29 cellular contexts compared by ENCODE assay signal in the genomic region with DNA sequence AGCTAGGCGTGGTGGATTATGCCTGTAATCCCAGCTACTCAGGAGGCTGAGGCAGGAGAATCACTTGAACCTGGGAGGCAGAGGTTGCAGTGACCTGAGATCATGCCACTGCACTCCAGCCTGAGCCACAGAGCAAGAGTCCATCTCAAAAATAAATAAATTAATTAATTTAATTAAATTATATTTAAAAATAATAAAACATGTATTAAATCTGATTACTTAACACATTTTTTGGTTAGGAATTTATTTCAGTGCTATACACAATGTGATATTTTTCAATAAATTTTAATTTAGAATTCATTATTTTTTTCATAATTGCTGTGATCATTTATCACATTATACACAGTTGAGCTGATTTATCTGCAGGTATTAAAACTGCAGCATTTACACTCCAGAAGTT.
"Had no signal": no experiment of that assay in that cellular context is flagged by ENCODE, and none has a peak within 500 bp of the region (broad histone marks: within the 10 kb centered on the region; RNA-seq: fewer than 3 reads in every experiment).

No MANE protein-coding gene starts in this region.

- H3K36me3 ChIP-seq: colonic mucosa, esophagus squamous epithelium, gastrocnemius medialis, heart right ventricle, left lung, lower lobe of right lung had no signal

- FAIRE-seq: endometrium, keratinocyte had no signal

- H3K4me1 Mint-ChIP-seq: endodermal cell, immature natural killer cell, mesothelial cell of epicardium, naive B cell had no signal

- H3K4me3 ChIP-seq: colonic mucosa, esophagus squamous epithelium, gastrocnemius medialis, heart right ventricle, hepatocyte, left lung, lower lobe of right lung, mucosa of descending colon had no signal

- H3K4me2 ChIP-seq: hepatocyte had no signal

- H3K4me3 Mint-ChIP-seq: dendritic cell treated with granulocyte-macrophage colony-stimulating factor and Interleukin-4, amounts not matched to agents 40 ng/mL and 50 ng/mL, for 4 days; effector memory CD8-positive, alpha-beta T cell; endodermal cell; immature natural killer cell; mesothelial cell of epicardium; naive B cell had no signal

- H3K9me3 Mint-ChIP-seq: endodermal cell had no signal

- H3K27ac ChIP-seq: colonic mucosa, epithelial cell of prostate, esophagus squamous epithelium, gastrocnemius medialis, heart right ventricle, hepatocyte, left lung, lower lobe of right lung had no signal

- H3K9me3 ChIP-seq: colonic mucosa, esophagus squamous epithelium, gastrocnemius medialis, lower lobe of right lung, mucosa of descending colon had no signal

- DNase-seq: colonic mucosa; cortex of kidney; effector CD8-positive, alpha-beta T cell; effector memory CD8-positive, alpha-beta T cell; endodermal cell; erythroblast; esophagus squamous epithelium; foreskin fibroblast; foreskin melanocyte; gastrocnemius medialis; glutamatergic neuron; head of caudate nucleus; heart right ventricle; hypothalamus; immature natural killer cell; left cardiac atrium; left lung; left ventricle myocardium superior; lower lobe of right lung; mesenchymal stem cell; mucosa of descending colon; naive B cell had no signal

- H3K27ac Mint-ChIP-seq: dendritic cell treated with granulocyte-macrophage colony-stimulating factor and Interleukin-4, amounts not matched to agents 40 ng/mL and 50 ng/mL, for 4 days; effector memory CD8-positive, alpha-beta T cell; endodermal cell; immature natural killer cell; mesothelial cell of epicardium; naive B cell had no signal

- H2AFZ ChIP-seq: hepatocyte had no signal

- H3K79me2 ChIP-seq: hepatocyte had no signal

- H3K36me3 Mint-ChIP-seq: mesothelial cell of epicardium, naive B cell had no signal

- H3K27me3 ChIP-seq: colonic mucosa, esophagus squamous epithelium, gastrocnemius medialis, heart right ventricle, hepatocyte, left lung had no signal

- H3K27me3 Mint-ChIP-seq: dendritic cell treated with granulocyte-macrophage colony-stimulating factor and Interleukin-4, amounts not matched to agents 40 ng/mL and 50 ng/mL, for 4 days; effector memory CD8-positive, alpha-beta T cell; naive B cell had no signal

- H3K4me1 ChIP-seq: colonic mucosa, esophagus squamous epithelium, gastrocnemius medialis, heart right ventricle, left lung, lower lobe of right lung had no signal

- ATAC-seq: effector memory CD8-positive, alpha-beta T cell; esophagus mucosa; gastrocnemius medialis; heart right ventricle; left cardiac atrium; left lung; left ventricle myocardium superior; lower lobe of right lung; mucosa of descending colon had no signal
